Comparison of ENCODE assay signal across 17 cellular contexts in genomic region chr19:1955171-1956142, GRCh38. TPM values are rescaled to one million over a fixed set of nuclear protein-coding genes. Genes with fewer than 3 reads are reported as not detected.
DNase-seq lines count a peak whose midpoint lies in the region; ATAC-seq lines count a peak whose summit lies in the region.
"Had no signal": no experiment of that assay in that cellular context is flagged by ENCODE, and none has a peak within 500 bp of the region (broad histone marks: within the 10 kb centered on the region; RNA-seq: fewer than 3 reads in every experiment).

No MANE protein-coding gene starts in this region.

- no peak overlapping the region for H3K4me3 ChIP-seq in right cardiac atrium (ENCODE audit: low read length)
- H3K4me3 ChIP-seq: A549 had no signal

- intact Hi-C loops in right cardiac atrium (cut with DNase I) = no loop called here
- intact Hi-C loops in left cardiac atrium (cut with DNase I) = loop anchor here in 1 of 2 donors (5.0 kb wide), 1 partner anchor 42 kb away; no protein-coding TSS in a partner anchor
- intact Hi-C loops in left colon (cut with DNase I, micrococcal nuclease) = no loop called here

- H3K27ac ChIP-seq in right cardiac atrium (ENCODE audit: low read length) = no peak overlapping the region
- H3K27ac ChIP-seq: A549 had no signal

- ATAC-seq in right cardiac atrium (peak in 1 of 2 donors; percentile 7), left cardiac atrium (no peak), T-helper 17 cell (no peak), left colon (peak; percentile 22), GM18517 (IDR thresholded peaks at IDR 0.05; ENCODE audit: unreplicated experiment) (no peak)
- no peak for ATAC-seq in stimulated activated naive B cell treated with anti-CD40 and anti-IgM and Interleukin-4, amounts not matched to agents 10 μg/mL and 1 μg/mL and 100 μg/mL, for 72 hours (replicated peaks)
- ATAC-seq: A549, Panc1 had no signal

- peaks cover 12% of the 10 kb centered on the region for H3K4me1 Mint-ChIP-seq in T-helper 17 cell
- peaks cover 15 to 59% of the 10 kb centered on the region in 2 donors for H3K4me1 Mint-ChIP-seq in stimulated activated naive B cell treated with anti-CD40 and anti-IgM and Interleukin-4, amounts not matched to agents 10 μg/mL and 1 μg/mL and 100 μg/mL, for 72 hours

- H3K4me3 Mint-ChIP-seq in T-helper 17 cell = peak overlapping the region; percentile 57
- no peak overlapping the region for H3K4me3 Mint-ChIP-seq in stimulated activated naive B cell treated with anti-CD40 and anti-IgM and Interleukin-4, amounts not matched to agents 10 μg/mL and 1 μg/mL and 100 μg/mL, for 72 hours

- no peaks in the 10 kb centered on the region for H3K9me3 ChIP-seq in right cardiac atrium (ENCODE audit: control insufficient read depth, low read length)
- no peaks in the 10 kb centered on the region for H3K9me3 ChIP-seq in T-helper 17 cell (ENCODE audit: control insufficient read depth, low read length, poor library complexity, severe bottlenecking)
- H3K9me3 ChIP-seq: A549, Caco-2 had no signal

- no peaks in the 10 kb centered on the region for H3K4me1 ChIP-seq in right cardiac atrium (ENCODE audit: control insufficient read depth, insufficient read depth, low read length)
- H3K4me1 ChIP-seq: A549, Caco-2 had no signal

- H3K27ac Mint-ChIP-seq in T-helper 17 cell = no peak overlapping the region
- peak overlapping the region; percentile 9 for H3K27ac Mint-ChIP-seq in stimulated activated naive B cell treated with anti-CD40 and anti-IgM and Interleukin-4, amounts not matched to agents 10 μg/mL and 1 μg/mL and 100 μg/mL, for 72 hours

- DNase-seq in right cardiac atrium (peak; percentile 16 to 48 (median 45)), left cardiac atrium (no peak), T-helper 17 cell (no peak), left colon (no peak), iPS-NIHi11 (ENCODE audit: low spot score) (no peak)
- no peak for DNase-seq in stimulated activated naive B cell treated with anti-CD40 and anti-IgM and Interleukin-4, amounts not matched to agents 10 μg/mL and 1 μg/mL and 100 μg/mL, for 72 hours
- no peak for DNase-seq in NK-92 treated with Interleukin-12 subunit alpha and Interleukin-12 subunit beta, amount 100 ng/mL, for 24 hours (lab: John Stamatoyannopoulos, UW)
- DNase-seq: Caco-2, DMS153, H7, MM.1S, NCI-H1092 treated with DMSO at 0.1 percent for 48 hours, NCI-H226, NCI-H524 treated with DMSO at 0.1 percent for 48 hours had no signal

- WGBS in right cardiac atrium = 83% methylated on average over 52 of the region's 52 CpGs

- H3K36me3 Mint-ChIP-seq in T-helper 17 cell (ENCODE audit: low read depth) = no peaks in the 10 kb centered on the region
- H3K36me3 Mint-ChIP-seq in stimulated activated naive B cell treated with anti-CD40 and anti-IgM and Interleukin-4, amounts not matched to agents 10 μg/mL and 1 μg/mL and 100 μg/mL, for 72 hours = peaks cover 9 to 13% of the 10 kb centered on the region in 2 donors

- H3K9me3 Mint-ChIP-seq in stimulated activated naive B cell treated with anti-CD40 and anti-IgM and Interleukin-4, amounts not matched to agents 10 μg/mL and 1 μg/mL and 100 μg/mL, for 72 hours = no peaks in the 10 kb centered on the region

- H3K27me3 ChIP-seq in right cardiac atrium (ENCODE audit: control insufficient read depth, insufficient read depth) = no peaks in the 10 kb centered on the region

- H3K27me3 Mint-ChIP-seq in T-helper 17 cell = no peaks in the 10 kb centered on the region
- H3K27me3 Mint-ChIP-seq in stimulated activated naive B cell treated with anti-CD40 and anti-IgM and Interleukin-4, amounts not matched to agents 10 μg/mL and 1 μg/mL and 100 μg/mL, for 72 hours = no peaks in the 10 kb centered on the region

RNA-seq across cellular contexts. Expression of gene CSNK1G2, which starts 14.5 kb away (rescaled TPM):
- 10 to 100 TPM; 25.6 to 32.2 (median 29.0) TPM for total RNA-seq in right cardiac atrium
- polyA plus RNA-seq in right cardiac atrium = 30.2 TPM
- total RNA-seq in left cardiac atrium = 10 to 100 TPM; 28.0 to 34.6 TPM
- 100 to 1,000 TPM; 110 to 117 TPM for total RNA-seq in T-helper 17 cell
- 10 to 100 TPM; 51.4 to 74.1 TPM for total RNA-seq in left colon

RNA-seq across cellular contexts. Expression of gene ADAT3, which starts 50.3 kb away (rescaled TPM):
- 1 to 10 TPM; 1.2 to 2.7 (median 2.0) TPM for total RNA-seq in right cardiac atrium
- polyA plus RNA-seq in right cardiac atrium = 1.8 TPM
- total RNA-seq in left cardiac atrium = 1 to 10 TPM; 2.3 to 3.0 TPM
- 1 to 10 TPM; 6.4 to 8.5 TPM for total RNA-seq in T-helper 17 cell
- total RNA-seq in left colon = 10 to 100 TPM; 19.1 to 29.1 TPM

RNA-seq across cellular contexts. Expression of gene SCAMP4, which starts 50.3 kb away (rescaled TPM):
- total RNA-seq in right cardiac atrium (10 to 100 TPM; 18.4 to 19.9 (median 18.9) TPM), left cardiac atrium (10 to 100 TPM; 21.4 to 22.8 TPM), T-helper 17 cell (10 to 100 TPM; 19.2 to 20.7 TPM), left colon (10 to 100 TPM; 56.3 to 76.5 TPM)
- 16.1 TPM for polyA plus RNA-seq in right cardiac atrium

Comparison
In these comparisons a context has a peak if more than half of its experiments do, and no peak if none do; other contexts are left out.
1. DNase-seq: peak in right cardiac atrium (3 of 3); none in left cardiac atrium (single experiment), T-helper 17 cell (0 of 3), left colon (0 of 2), stimulated activated naive B cell treated with anti-CD40 and anti-IgM and Interleukin-4, amounts not matched to agents 10 μg/mL and 1 μg/mL and 100 μg/mL, for 72 hours (single experiment), iPS-NIHi11 (single experiment) and NK-92 treated with Interleukin-12 subunit alpha and Interleukin-12 subunit beta, amount 100 ng/mL, for 24 hours (single experiment).